Comparison of ENCODE assay signal across 1 cellular context in the genomic region with DNA sequence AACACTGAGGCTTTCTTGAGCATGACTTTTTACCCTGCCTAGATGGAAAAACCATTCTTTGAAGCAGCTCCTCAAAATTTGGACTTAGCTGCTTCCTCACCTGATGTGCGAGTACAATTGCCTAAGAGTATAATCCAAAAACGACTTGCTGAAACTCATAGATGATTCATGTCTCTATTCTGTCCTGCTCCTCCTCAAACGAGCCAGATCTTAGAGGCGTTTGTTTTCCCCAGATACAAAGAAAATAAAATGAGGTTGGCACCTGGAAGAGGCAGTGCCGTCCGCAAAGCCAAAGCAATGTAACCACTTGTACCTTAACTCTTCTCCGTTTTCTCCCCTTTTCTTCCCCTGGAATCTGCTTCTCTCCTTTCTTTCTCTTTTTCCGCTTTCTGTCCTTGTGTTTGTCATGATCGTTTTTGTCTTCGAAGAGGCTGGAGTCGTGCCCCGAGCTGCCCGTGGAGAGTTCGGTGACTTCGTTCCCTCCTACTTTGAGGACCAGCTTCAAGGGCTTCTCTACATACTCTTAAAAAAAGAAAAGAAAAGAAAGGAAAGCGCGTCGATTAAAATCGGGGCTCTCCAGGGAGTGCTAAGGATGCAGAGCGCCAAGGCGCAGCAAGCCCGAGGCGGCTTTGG.
TF ChIP-seq lines count a peak whose summit lies in the region.

No MANE protein-coding gene starts in this region.

TF ChIP-seq in GM23338, 12 proteins besides CTCF, POLR2A, EP300 and RAD21 (continued from another document):
- TF ChIP-seq, protein P1, sequence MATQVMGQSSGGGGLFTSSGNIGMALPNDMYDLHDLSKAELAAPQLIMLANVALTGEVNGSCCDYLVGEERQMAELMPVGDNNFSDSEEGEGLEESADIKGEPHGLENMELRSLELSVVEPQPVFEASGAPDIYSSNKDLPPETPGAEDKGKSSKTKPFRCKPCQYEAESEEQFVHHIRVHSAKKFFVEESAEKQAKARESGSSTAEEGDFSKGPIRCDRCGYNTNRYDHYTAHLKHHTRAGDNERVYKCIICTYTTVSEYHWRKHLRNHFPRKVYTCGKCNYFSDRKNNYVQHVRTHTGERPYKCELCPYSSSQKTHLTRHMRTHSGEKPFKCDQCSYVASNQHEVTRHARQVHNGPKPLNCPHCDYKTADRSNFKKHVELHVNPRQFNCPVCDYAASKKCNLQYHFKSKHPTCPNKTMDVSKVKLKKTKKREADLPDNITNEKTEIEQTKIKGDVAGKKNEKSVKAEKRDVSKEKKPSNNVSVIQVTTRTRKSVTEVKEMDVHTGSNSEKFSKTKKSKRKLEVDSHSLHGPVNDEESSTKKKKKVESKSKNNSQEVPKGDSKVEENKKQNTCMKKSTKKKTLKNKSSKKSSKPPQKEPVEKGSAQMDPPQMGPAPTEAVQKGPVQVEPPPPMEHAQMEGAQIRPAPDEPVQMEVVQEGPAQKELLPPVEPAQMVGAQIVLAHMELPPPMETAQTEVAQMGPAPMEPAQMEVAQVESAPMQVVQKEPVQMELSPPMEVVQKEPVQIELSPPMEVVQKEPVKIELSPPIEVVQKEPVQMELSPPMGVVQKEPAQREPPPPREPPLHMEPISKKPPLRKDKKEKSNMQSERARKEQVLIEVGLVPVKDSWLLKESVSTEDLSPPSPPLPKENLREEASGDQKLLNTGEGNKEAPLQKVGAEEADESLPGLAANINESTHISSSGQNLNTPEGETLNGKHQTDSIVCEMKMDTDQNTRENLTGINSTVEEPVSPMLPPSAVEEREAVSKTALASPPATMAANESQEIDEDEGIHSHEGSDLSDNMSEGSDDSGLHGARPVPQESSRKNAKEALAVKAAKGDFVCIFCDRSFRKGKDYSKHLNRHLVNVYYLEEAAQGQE (IDR thresholded peaks at IDR 0.05; ENCODE audit: unreplicated experiment) = no peak
- no peak for TF ChIP-seq EZH2 (IDR thresholded peaks at IDR 0.05; ENCODE audit: low read depth, unreplicated experiment)
- TF ChIP-seq, protein P2, sequence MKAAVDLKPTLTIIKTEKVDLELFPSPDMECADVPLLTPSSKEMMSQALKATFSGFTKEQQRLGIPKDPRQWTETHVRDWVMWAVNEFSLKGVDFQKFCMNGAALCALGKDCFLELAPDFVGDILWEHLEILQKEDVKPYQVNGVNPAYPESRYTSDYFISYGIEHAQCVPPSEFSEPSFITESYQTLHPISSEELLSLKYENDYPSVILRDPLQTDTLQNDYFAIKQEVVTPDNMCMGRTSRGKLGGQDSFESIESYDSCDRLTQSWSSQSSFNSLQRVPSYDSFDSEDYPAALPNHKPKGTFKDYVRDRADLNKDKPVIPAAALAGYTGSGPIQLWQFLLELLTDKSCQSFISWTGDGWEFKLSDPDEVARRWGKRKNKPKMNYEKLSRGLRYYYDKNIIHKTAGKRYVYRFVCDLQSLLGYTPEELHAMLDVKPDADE (IDR thresholded peaks at IDR 0.05) = no peak
- TF ChIP-seq, protein P3, sequence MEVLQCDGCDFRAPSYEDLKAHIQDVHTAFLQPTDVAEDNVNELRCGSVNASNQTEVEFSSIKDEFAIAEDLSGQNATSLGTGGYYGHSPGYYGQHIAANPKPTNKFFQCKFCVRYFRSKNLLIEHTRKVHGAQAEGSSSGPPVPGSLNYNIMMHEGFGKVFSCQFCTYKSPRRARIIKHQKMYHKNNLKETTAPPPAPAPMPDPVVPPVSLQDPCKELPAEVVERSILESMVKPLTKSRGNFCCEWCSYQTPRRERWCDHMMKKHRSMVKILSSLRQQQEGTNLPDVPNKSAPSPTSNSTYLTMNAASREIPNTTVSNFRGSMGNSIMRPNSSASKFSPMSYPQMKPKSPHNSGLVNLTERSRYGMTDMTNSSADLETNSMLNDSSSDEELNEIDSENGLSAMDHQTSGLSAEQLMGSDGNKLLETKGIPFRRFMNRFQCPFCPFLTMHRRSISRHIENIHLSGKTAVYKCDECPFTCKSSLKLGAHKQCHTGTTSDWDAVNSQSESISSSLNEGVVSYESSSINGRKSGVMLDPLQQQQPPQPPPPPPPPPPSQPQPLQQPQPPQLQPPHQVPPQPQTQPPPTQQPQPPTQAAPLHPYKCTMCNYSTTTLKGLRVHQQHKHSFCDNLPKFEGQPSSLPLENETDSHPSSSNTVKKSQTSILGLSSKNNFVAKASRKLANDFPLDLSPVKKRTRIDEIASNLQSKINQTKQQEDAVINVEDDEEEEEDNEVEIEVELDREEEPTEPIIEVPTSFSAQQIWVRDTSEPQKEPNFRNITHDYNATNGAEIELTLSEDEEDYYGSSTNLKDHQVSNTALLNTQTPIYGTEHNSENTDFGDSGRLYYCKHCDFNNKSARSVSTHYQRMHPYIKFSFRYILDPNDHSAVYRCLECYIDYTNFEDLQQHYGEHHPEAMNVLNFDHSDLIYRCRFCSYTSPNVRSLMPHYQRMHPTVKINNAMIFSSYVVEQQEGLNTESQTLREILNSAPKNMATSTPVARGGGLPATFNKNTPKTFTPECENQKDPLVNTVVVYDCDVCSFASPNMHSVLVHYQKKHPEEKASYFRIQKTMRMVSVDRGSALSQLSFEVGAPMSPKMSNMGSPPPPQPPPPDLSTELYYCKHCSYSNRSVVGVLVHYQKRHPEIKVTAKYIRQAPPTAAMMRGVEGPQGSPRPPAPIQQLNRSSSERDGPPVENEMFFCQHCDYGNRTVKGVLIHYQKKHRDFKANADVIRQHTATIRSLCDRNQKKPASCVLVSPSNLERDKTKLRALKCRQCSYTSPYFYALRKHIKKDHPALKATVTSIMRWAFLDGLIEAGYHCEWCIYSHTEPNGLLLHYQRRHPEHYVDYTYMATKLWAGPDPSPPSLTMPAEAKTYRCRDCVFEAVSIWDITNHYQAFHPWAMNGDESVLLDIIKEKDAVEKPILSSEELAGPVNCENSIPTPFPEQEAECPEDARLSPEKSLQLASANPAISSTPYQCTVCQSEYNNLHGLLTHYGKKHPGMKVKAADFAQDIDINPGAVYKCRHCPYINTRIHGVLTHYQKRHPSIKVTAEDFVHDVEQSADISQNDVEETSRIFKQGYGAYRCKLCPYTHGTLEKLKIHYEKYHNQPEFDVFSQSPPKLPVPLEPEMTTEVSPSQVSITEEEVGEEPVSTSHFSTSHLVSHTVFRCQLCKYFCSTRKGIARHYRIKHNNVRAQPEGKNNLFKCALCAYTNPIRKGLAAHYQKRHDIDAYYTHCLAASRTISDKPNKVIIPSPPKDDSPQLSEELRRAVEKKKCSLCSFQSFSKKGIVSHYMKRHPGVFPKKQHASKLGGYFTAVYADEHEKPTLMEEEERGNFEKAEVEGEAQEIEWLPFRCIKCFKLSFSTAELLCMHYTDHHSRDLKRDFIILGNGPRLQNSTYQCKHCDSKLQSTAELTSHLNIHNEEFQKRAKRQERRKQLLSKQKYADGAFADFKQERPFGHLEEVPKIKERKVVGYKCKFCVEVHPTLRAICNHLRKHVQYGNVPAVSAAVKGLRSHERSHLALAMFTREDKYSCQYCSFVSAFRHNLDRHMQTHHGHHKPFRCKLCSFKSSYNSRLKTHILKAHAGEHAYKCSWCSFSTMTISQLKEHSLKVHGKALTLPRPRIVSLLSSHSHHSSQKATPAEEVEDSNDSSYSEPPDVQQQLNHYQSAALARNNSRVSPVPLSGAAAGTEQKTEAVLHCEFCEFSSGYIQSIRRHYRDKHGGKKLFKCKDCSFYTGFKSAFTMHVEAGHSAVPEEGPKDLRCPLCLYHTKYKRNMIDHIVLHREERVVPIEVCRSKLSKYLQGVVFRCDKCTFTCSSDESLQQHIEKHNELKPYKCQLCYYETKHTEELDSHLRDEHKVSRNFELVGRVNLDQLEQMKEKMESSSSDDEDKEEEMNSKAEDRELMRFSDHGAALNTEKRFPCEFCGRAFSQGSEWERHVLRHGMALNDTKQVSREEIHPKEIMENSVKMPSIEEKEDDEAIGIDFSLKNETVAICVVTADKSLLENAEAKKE (CRISPR knock-in tag; IDR thresholded peaks at IDR 0.05) = no peak
